Comparison of ENCODE assay signal across 8 cellular contexts in the genomic region with DNA sequence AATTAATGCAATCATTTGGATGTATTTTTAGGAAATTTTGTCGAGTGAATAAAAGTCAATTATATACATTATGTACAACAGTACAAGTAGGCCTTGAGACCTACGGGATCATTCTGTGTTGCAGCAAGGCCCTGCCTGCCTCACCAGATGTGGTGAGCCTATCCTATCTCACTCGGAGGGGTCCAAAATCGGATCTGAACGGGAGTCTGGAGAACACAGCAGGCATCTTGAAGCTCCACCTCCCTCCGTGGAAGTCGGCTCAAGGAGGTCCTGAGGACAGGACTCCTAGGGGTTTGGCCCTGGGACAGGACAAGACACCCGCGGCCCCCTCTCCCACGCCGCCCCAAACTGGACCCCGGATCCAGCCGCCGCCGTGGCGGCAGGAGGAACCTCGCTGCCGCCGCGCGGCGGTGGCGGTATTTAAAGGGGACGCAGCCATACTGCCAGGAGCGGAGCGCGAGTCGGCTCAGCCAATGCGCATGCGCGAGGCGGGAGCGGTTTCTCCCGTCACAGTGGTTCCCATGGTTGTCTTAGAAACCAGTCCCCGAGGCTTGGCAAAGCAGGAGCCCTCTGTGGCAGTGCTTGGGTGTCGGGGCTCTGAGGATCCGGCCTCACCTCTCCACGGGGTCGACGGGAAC.
DNase-seq lines count a peak whose midpoint lies in the region; ATAC-seq and TF ChIP-seq lines count a peak whose summit lies in the region.
"Not testable (repeated sequence)": the region's sequence is repeated elsewhere in the genome, so short reads cannot be mapped to it uniquely, and the experiment has no call there.

No MANE protein-coding gene starts in this region.

- TF ChIP-seq POLR2A in GM18505 (IDR thresholded peaks at IDR 0.05; ENCODE audit: borderline replicate concordance, extremely low read depth, insufficient read depth, insufficient read length), result not testable (repeated sequence)

- peak; percentile 77 to 83 for DNase-seq in activated CD4-positive, alpha-beta T cell treated with anti-CD3 and anti-CD28 coated beads for 4 hours
- DNase-seq in activated naive CD4-positive, alpha-beta T cell treated with Interleukin-2 at 50 U/mL for 16 hours, result peak; percentile 89
- peak; percentile 88 for DNase-seq in left ventricle myocardium superior
- peak; percentile 77 to 87 for DNase-seq in stimulated activated CD8-positive, alpha-beta memory T cell treated with anti-CD3 and anti-CD28 coated beads, Interleukin-7, amount 100 ng/mL, for 48 hours (ENCODE audit: extremely low read depth in 1 of 2, low read depth in 1 of 2)

- H3K27ac ChIP-seq in skin epidermis, result not testable (repeated sequence)

- ATAC-seq in GM18505 (IDR thresholded peaks at IDR 0.05; ENCODE audit: unreplicated experiment), result peak; percentile 68
- peak; percentile 68 for ATAC-seq in GM21723 (IDR thresholded peaks at IDR 0.05; ENCODE audit: unreplicated experiment)
- ATAC-seq in HG03432 (IDR thresholded peaks at IDR 0.05; ENCODE audit: unreplicated experiment), result peak; percentile 74
- peak; percentile 79 for ATAC-seq in left ventricle myocardium superior

- H3K4me3 ChIP-seq in skin epidermis, result peak overlapping the region; percentile 18 to 34 (median 24)

- intact Hi-C loops in left ventricle myocardium superior (cut with micrococcal nuclease), result not testable (repeated sequence)
